Comparison of ENCODE assay signal across 25 cellular contexts in genomic region chr13:22060187-22060586, GRCh38.
DNase-seq lines count a peak whose midpoint lies in the region; ATAC-seq, FAIRE-seq and TF ChIP-seq lines count a peak whose summit lies in the region.
"Had no signal": no experiment of that assay in that cellular context is flagged by ENCODE, and none has a peak within 500 bp of the region (broad histone marks: within the 10 kb centered on the region; RNA-seq: fewer than 3 reads in every experiment).

No MANE protein-coding gene starts in this region.

- CTCF ChIA-PET in activated CD8-positive, alpha-beta memory T cell treated with anti-CD3 and anti-CD28 coated beads, Interleukin-2, amount 10 ng/mL, durations not matched to agents 7 days and 5 days (lab: Charles Lee), result interaction anchor here (1.9 kb wide), 1 partner anchor 19 kb away, joined by 6 read pairs; no protein-coding TSS in a partner anchor

- no peak for DNase-seq in activated CD8-positive, alpha-beta memory T cell treated with anti-CD3 and anti-CD28 coated beads, Interleukin-2, amount 10 ng/mL, durations not matched to agents 7 days and 5 days
- no peak for DNase-seq in activated CD8-positive, alpha-beta memory T cell treated with anti-CD3 and anti-CD28 coated beads, Interleukin-2, amount 50 U/mL, for 48 hours
- DNase-seq in GM12892 (ENCODE audit: insufficient read length) (no peak), 8988T (no peak), heart right ventricle (no peak)
- no peak for DNase-seq in activated naive CD8-positive, alpha-beta T cell treated with anti-CD3 and anti-CD28 coated beads, Interleukin-2, amount 10 ng/mL, durations not matched to agents 7 days and 5 days
- DNase-seq in natural killer cell treated with Interleukin-12 subunit alpha and Interleukin-12 subunit beta and Interleukin-15 and Interleukin-18, amount 100 ng/mL, for 72 hours (ENCODE audit: low spot score), result no peak
- DNase-seq: activated CD4-positive, alpha-beta T cell treated with anti-CD3 and anti-CD28 coated beads, Interleukin-2, amount 50 U/mL, for 48 hours; amniotic stem cell; cortex of kidney; H7; mammary epithelial cell; NCI-H1417; NCI-H510A; NK-92 treated with Interleukin-12 subunit alpha and Interleukin-12 subunit beta, amount 100 ng/mL, for 24 hours; ovary; right cardiac atrium; SJCRH30; stimulated activated CD4-positive, alpha-beta T cell treated with anti-CD3 and anti-CD28 coated beads, Interleukin-12 subunit alpha, Interleukin-12 subunit beta, amount 100 ng/mL, for 4 hours; T-helper 1 cell had no signal

- no peak for ATAC-seq in activated CD8-positive, alpha-beta memory T cell treated with anti-CD3 and anti-CD28 coated beads, Interleukin-2, amount 10 ng/mL, durations not matched to agents 7 days and 5 days
- ATAC-seq in activated naive CD8-positive, alpha-beta T cell treated with anti-CD3 and anti-CD28 coated beads, Interleukin-2, amount 10 ng/mL, durations not matched to agents 7 days and 5 days (ENCODE audit: low read depth), result no peak
- ATAC-seq in natural killer cell treated with Interleukin-12 subunit alpha and Interleukin-12 subunit beta and Interleukin-15 and Interleukin-18, amount 100 ng/mL, for 72 hours, result no peak
- ATAC-seq in heart right ventricle (no peak), HG03039 (IDR thresholded peaks at IDR 0.05; ENCODE audit: unreplicated experiment) (no peak)
- ATAC-seq: right cardiac atrium had no signal

- WGBS in heart right ventricle, 2 donors, result 64 to 69% methylated on average over 6 of the region's 6 CpGs

- H3K27ac Mint-ChIP-seq in activated CD8-positive, alpha-beta memory T cell treated with anti-CD3 and anti-CD28 coated beads, Interleukin-2, amount 10 ng/mL, durations not matched to agents 7 days and 5 days, result peak overlapping the region; percentile 44
- peak overlapping the region; percentile 37 for H3K27ac Mint-ChIP-seq in activated naive CD8-positive, alpha-beta T cell treated with anti-CD3 and anti-CD28 coated beads, Interleukin-2, amount 10 ng/mL, durations not matched to agents 7 days and 5 days
- H3K27ac Mint-ChIP-seq in natural killer cell treated with Interleukin-12 subunit alpha and Interleukin-12 subunit beta and Interleukin-15 and Interleukin-18, amount 100 ng/mL, for 72 hours, result peak overlapping the region; percentile 90 to 91

- no peak for TF ChIP-seq POLR2A in GM12892 (IDR thresholded peaks at IDR 0.05; ENCODE audit: low read depth, low read length)

- POLR2A ChIA-PET in activated naive CD8-positive, alpha-beta T cell treated with anti-CD3 and anti-CD28 coated beads, Interleukin-2, amount 10 ng/mL, durations not matched to agents 7 days and 5 days (lab: Charles Lee), result interaction anchor here (0.7 kb wide), 1 partner anchor 54 kb away, joined by 6 read pairs; no protein-coding TSS in a partner anchor

- intact Hi-C loops in heart right ventricle (cut with DNase I), result no loop called here

- H3K4me3 ChIP-seq in heart right ventricle, result no peak overlapping the region
- H3K4me3 ChIP-seq: ovary, SJCRH30, upper lobe of left lung had no signal

- H3K4me3 Mint-ChIP-seq in activated CD8-positive, alpha-beta memory T cell treated with anti-CD3 and anti-CD28 coated beads, Interleukin-2, amount 10 ng/mL, durations not matched to agents 7 days and 5 days, result no peak overlapping the region
- no peak overlapping the region for H3K4me3 Mint-ChIP-seq in activated naive CD8-positive, alpha-beta T cell treated with anti-CD3 and anti-CD28 coated beads, Interleukin-2, amount 10 ng/mL, durations not matched to agents 7 days and 5 days
- H3K4me3 Mint-ChIP-seq in natural killer cell treated with Interleukin-12 subunit alpha and Interleukin-12 subunit beta and Interleukin-15 and Interleukin-18, amount 100 ng/mL, for 72 hours, result peak overlapping the region; percentile 67

- H3K27ac ChIP-seq in heart right ventricle, result peak overlapping the region in 1 of 10 donors; percentile 85
- H3K27ac ChIP-seq: C4-2B, ovary, SJCRH30 had no signal

- no peaks in the 10 kb centered on the region for H3K4me1 ChIP-seq in heart right ventricle
- H3K4me1 ChIP-seq: SJCRH30, upper lobe of left lung had no signal

- peak; percentile 48 for FAIRE-seq in GM12892 (lab: Jason Lieb, UNC)
- FAIRE-seq: endometrium, G401.6 had no signal

- peaks cover 44% of the 10 kb centered on the region for H3K4me1 Mint-ChIP-seq in activated CD8-positive, alpha-beta memory T cell treated with anti-CD3 and anti-CD28 coated beads, Interleukin-2, amount 10 ng/mL, durations not matched to agents 7 days and 5 days
- peaks cover 36% of the 10 kb centered on the region for H3K4me1 Mint-ChIP-seq in activated naive CD8-positive, alpha-beta T cell treated with anti-CD3 and anti-CD28 coated beads, Interleukin-2, amount 10 ng/mL, durations not matched to agents 7 days and 5 days
- H3K4me1 Mint-ChIP-seq in natural killer cell treated with Interleukin-12 subunit alpha and Interleukin-12 subunit beta and Interleukin-15 and Interleukin-18, amount 100 ng/mL, for 72 hours (ENCODE audit: low read depth in 2 of 2), result peaks cover 46 to 51% of the 10 kb centered on the region in 2 donors

- H3K27me3 Mint-ChIP-seq in activated CD8-positive, alpha-beta memory T cell treated with anti-CD3 and anti-CD28 coated beads, Interleukin-2, amount 10 ng/mL, durations not matched to agents 7 days and 5 days, result no peaks in the 10 kb centered on the region
- H3K27me3 Mint-ChIP-seq in activated naive CD8-positive, alpha-beta T cell treated with anti-CD3 and anti-CD28 coated beads, Interleukin-2, amount 10 ng/mL, durations not matched to agents 7 days and 5 days, result no peaks in the 10 kb centered on the region
- H3K27me3 Mint-ChIP-seq in natural killer cell treated with Interleukin-12 subunit alpha and Interleukin-12 subunit beta and Interleukin-15 and Interleukin-18, amount 100 ng/mL, for 72 hours, result no peaks in the 10 kb centered on the region

- no peaks in the 10 kb centered on the region for H3K9me3 ChIP-seq in heart right ventricle
- H3K9me3 ChIP-seq: ovary, SJCRH30, upper lobe of left lung had no signal

- H3K9me3 Mint-ChIP-seq in activated CD8-positive, alpha-beta memory T cell treated with anti-CD3 and anti-CD28 coated beads, Interleukin-2, amount 10 ng/mL, durations not matched to agents 7 days and 5 days (ENCODE audit: low read depth), result no peaks in the 10 kb centered on the region
- H3K9me3 Mint-ChIP-seq in activated naive CD8-positive, alpha-beta T cell treated with anti-CD3 and anti-CD28 coated beads, Interleukin-2, amount 10 ng/mL, durations not matched to agents 7 days and 5 days, result peaks cover 3% of the 10 kb centered on the region
- H3K9me3 Mint-ChIP-seq in natural killer cell treated with Interleukin-12 subunit alpha and Interleukin-12 subunit beta and Interleukin-15 and Interleukin-18, amount 100 ng/mL, for 72 hours, result no peaks in the 10 kb centered on the region

- no peak for TF ChIP-seq CTCF in heart right ventricle (IDR thresholded peaks at IDR 0.05)

- H3K36me3 Mint-ChIP-seq in activated CD8-positive, alpha-beta memory T cell treated with anti-CD3 and anti-CD28 coated beads, Interleukin-2, amount 10 ng/mL, durations not matched to agents 7 days and 5 days, result no peaks in the 10 kb centered on the region
- no peaks in the 10 kb centered on the region for H3K36me3 Mint-ChIP-seq in activated naive CD8-positive, alpha-beta T cell treated with anti-CD3 and anti-CD28 coated beads, Interleukin-2, amount 10 ng/mL, durations not matched to agents 7 days and 5 days
- no peaks in the 10 kb centered on the region for H3K36me3 Mint-ChIP-seq in natural killer cell treated with Interleukin-12 subunit alpha and Interleukin-12 subunit beta and Interleukin-15 and Interleukin-18, amount 100 ng/mL, for 72 hours

- H3K27me3 ChIP-seq in heart right ventricle, result no peaks in the 10 kb centered on the region
- H3K27me3 ChIP-seq: ovary, SJCRH30, upper lobe of left lung had no signal

- H3K36me3 ChIP-seq in heart right ventricle, result no peaks in the 10 kb centered on the region
- H3K36me3 ChIP-seq: ovary, SJCRH30, upper lobe of left lung had no signal

Comparison
In these comparisons a context has a peak if more than half of its experiments do, and no peak if none do; other contexts are left out.
1. H3K27ac Mint-ChIP-seq: peak in every context shown above with its lines; median percentile 90 in natural killer cell treated with Interleukin-12 subunit alpha and Interleukin-12 subunit beta and Interleukin-15 and Interleukin-18, amount 100 ng/mL, for 72 hours; 44 in activated CD8-positive, alpha-beta memory T cell treated with anti-CD3 and anti-CD28 coated beads, Interleukin-2, amount 10 ng/mL, durations not matched to agents 7 days and 5 days; 37 in activated naive CD8-positive, alpha-beta T cell treated with anti-CD3 and anti-CD28 coated beads, Interleukin-2, amount 10 ng/mL, durations not matched to agents 7 days and 5 days.